ENCODE assay signal across 8 cellular contexts in the genomic region with DNA sequence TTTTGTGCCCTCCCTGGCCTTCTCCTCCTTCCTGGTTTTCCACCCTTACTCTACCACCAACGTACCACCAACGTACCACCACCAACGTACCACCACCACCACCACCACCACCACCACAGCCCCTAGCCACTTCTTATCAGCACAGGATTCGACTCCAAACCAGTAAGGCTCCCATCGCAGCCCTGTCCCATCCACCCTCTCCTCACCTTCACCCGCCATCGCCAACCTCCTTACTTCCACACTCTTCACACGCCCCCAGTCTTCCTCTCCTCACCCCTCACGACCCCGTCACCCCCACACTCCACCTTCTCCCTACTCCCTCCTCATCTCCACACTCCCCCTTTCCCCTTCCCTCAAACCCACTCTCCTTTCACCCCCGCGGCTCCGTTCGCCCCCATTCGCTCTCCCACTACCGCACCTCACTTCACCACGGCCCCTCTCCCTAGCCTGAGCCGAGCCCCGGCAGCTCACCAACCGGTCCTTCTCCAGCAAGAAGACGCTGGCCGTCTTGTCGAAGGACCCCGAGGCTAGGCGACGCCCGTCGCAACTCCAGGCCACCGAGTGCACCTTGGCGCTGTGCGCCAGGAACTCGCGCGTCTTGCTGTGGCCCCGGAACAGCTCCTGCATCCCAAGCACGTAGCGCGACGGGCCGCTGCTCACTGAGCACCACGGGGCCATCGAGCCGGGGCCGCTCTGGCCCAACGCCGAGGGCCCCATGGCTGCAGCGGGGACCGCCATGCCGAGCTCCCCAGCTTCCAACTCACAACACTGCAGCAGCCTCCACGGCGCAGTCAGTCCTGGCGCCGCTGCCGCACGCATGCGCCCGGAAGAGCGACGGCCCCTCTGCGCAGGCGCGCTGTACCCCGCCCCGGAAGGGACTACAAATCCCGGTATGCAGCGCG. TPM values are rescaled to one million over a fixed set of nuclear protein-coding genes. Genes with fewer than 3 reads are reported as not detected.
DNase-seq lines count a peak whose midpoint lies in the region; ATAC-seq and TF ChIP-seq lines count a peak whose summit lies in the region.
"Not testable (repeated sequence)": the region's sequence is repeated elsewhere in the genome, so short reads cannot be mapped to it uniquely, and the experiment has no call there.

A gene with protein sequence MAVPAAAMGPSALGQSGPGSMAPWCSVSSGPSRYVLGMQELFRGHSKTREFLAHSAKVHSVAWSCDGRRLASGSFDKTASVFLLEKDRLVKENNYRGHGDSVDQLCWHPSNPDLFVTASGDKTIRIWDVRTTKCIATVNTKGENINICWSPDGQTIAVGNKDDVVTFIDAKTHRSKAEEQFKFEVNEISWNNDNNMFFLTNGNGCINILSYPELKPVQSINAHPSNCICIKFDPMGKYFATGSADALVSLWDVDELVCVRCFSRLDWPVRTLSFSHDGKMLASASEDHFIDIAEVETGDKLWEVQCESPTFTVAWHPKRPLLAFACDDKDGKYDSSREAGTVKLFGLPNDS (minus strand): TSS at position 845 of the 902 bp plus-strand sequence. CDS start 107 bp downstream, at position 738.

- H3K79me2 ChIP-seq in parathyroid adenoma, result not testable (repeated sequence)

- not testable (repeated sequence) for H3K27me3 ChIP-seq in brain microvascular endothelial cell (replicated peaks); parathyroid adenoma (ENCODE audit: control insufficient read depth, insufficient read depth, low read length)

- not testable (repeated sequence) for H3K36me3 ChIP-seq in brain microvascular endothelial cell (replicated peaks); parathyroid adenoma (ENCODE audit: control insufficient read depth, insufficient read depth, low read length)

- not testable (repeated sequence) for H3K9ac ChIP-seq in parathyroid adenoma

- peak; percentile 73 for DNase-seq in G401 (ENCODE audit: low spot score)
- peak; percentile 60 for DNase-seq in HT1080 (ENCODE audit: low read depth)
- peak; percentile 70 for DNase-seq in activated CD4-positive, alpha-beta T cell treated with anti-CD3 and anti-CD28 coated beads for 1 hour
- DNase-seq in brain microvascular endothelial cell, result peak; percentile 58
- peak; percentile 88 for DNase-seq in left ventricle myocardium superior
- peak; percentile 73 for DNase-seq in stimulated activated naive CD8-positive, alpha-beta T cell treated with anti-CD3 and anti-CD28 coated beads, Interleukin-15, Interleukin-2, amounts not matched to agents 100 U/mL and 50 U/mL, for 24 hours

- H3K4me1 ChIP-seq in parathyroid adenoma, result not testable (repeated sequence)

- H2AFZ ChIP-seq in parathyroid adenoma, result peak within 1 kb of the TSS; percentile 87

- peak within 1 kb of the TSS; percentile 33 for H3K4me2 ChIP-seq in parathyroid adenoma (ENCODE audit: low read length)

- in situ Hi-C loops in G401 (cut with HindIII; ENCODE audit: low sequenced_read_pairs); brain microvascular endothelial cell (cut with HindIII; ENCODE audit: low pct_ligation_motif_present, low sequenced_read_pairs): not testable (repeated sequence)

- H3K9me3 ChIP-seq in parathyroid adenoma (ENCODE audit: control insufficient read depth, low read length), result not testable (repeated sequence)

- peak; percentile 98 for ATAC-seq in GM21825 (IDR thresholded peaks at IDR 0.05; ENCODE audit: unreplicated experiment)
- peak; percentile 100 for ATAC-seq in left ventricle myocardium superior
- peak; percentile 100 for ATAC-seq in stimulated activated naive CD8-positive, alpha-beta T cell treated with anti-CD3 and anti-CD28 coated beads, Interleukin-15, Interleukin-2, amounts not matched to agents 100 U/mL and 50 U/mL, for 24 hours

- H3K27ac ChIP-seq in brain microvascular endothelial cell, parathyroid adenoma: not testable (repeated sequence)

- H3K4me3 ChIP-seq in brain microvascular endothelial cell (ENCODE audit: low read depth, low read length) (peak within 1 kb of the TSS; percentile 63), parathyroid adenoma (ENCODE audit: low read depth, low read length) (peak within 1 kb of the TSS; percentile 57)

- intact Hi-C loops in left ventricle myocardium superior (cut with micrococcal nuclease), result not testable (repeated sequence)

- not testable (repeated sequence) for TF ChIP-seq CTCF in brain microvascular endothelial cell (IDR thresholded peaks at IDR 0.05; ENCODE audit: low read depth, low read length, missing control alignments); parathyroid adenoma (IDR thresholded peaks at IDR 0.05)

RNA-seq across cellular contexts. Expression of the gene that starts here (rescaled TPM):
- 30.3 and 50.8 TPM in 2 replicates for total RNA-seq in G401 (2014; rRNA removed; shearing (Covaris generic))
- total RNA-seq in HT1080 (2014; rRNA removed; shearing (Covaris generic)), result 116 and 118 TPM in 2 replicates
- polyA plus RNA-seq in HT1080 (2015; cell fraction: cytosol; rRNA removed), result 110 and 113 TPM in 2 replicates
- 54.9 and 60.7 TPM in 2 replicates for polyA plus RNA-seq in HT1080 (2015; cell fraction: nucleus; rRNA removed)
- 8.6 TPM for total RNA-seq in left ventricle myocardium superior
